8 cellular contexts compared by ENCODE assay signal in genomic region chr5:107476783-107477182, GRCh38.
DNase-seq lines count a peak whose midpoint lies in the region; ATAC-seq and TF ChIP-seq lines count a peak whose summit lies in the region.

No MANE protein-coding gene starts in this region.

- DNase-seq in NCI-H2029 (lab: John Stamatoyannopoulos, UW): peak; percentile 68
- no peak for DNase-seq in esophagus squamous epithelium (lab: John Stamatoyannopoulos, UW)
- DNase-seq in occipital lobe (lab: John Stamatoyannopoulos, UW): no peak
- DNase-seq in Ammon's horn (ENCODE audit: low spot score): no peak
- no peak for DNase-seq in epidermal melanocyte (ENCODE audit: insufficient read length, low spot score)
- no peak for DNase-seq in sciatic nerve (ENCODE audit: low spot score)

- no peaks in the 10 kb centered on the region for H3K27me3 ChIP-seq in esophagus squamous epithelium

- no peaks in the 10 kb centered on the region for H3K36me3 ChIP-seq in esophagus squamous epithelium

- no peak for TF ChIP-seq CTCF in esophagus squamous epithelium (IDR thresholded peaks at IDR 0.05)

- no peak overlapping the region for H3K4me3 ChIP-seq in esophagus squamous epithelium

- WGBS in esophagus squamous epithelium, 2 donors: 7 to 20% methylated on average over 1 of the region's 1 CpG

- TF ChIP-seq POLR2A in esophagus squamous epithelium (IDR thresholded peaks at IDR 0.05): no peak

- intact Hi-C loops in esophagus squamous epithelium (cut with DNase I): no loop called here
- intact Hi-C loops in sciatic nerve (cut with DNase I): no loop called here

- H3K4me1 ChIP-seq in esophagus squamous epithelium: peaks cover 13 to 76% (median 19%) of the 10 kb centered on the region in 3 donors

- H3K27ac ChIP-seq in esophagus squamous epithelium: peak overlapping the region; percentile 7 to 81 (median 78)

- H3K9me3 ChIP-seq in esophagus squamous epithelium: no peaks in the 10 kb centered on the region

- ATAC-seq in GM18861 (IDR thresholded peaks at IDR 0.05; ENCODE audit: unreplicated experiment) (peak; percentile 81), GM21825 (IDR thresholded peaks at IDR 0.05; ENCODE audit: unreplicated experiment) (peak; percentile 91), sciatic nerve (no peak)
